12 cellular contexts compared by ENCODE assay signal in genomic region chr2:221779614-221780067, GRCh38.
A peak's percentile ranks its signal among the peaks of the same experiment; 100 is the strongest.
DNase-seq lines count a peak whose midpoint lies in the region; ATAC-seq, FAIRE-seq and TF ChIP-seq lines count a peak whose summit lies in the region.
"Had no signal": no experiment of that assay in that cellular context is flagged by ENCODE, and none has a peak within 500 bp of the region (broad histone marks: within the 10 kb centered on the region; RNA-seq: fewer than 3 reads in every experiment).

No MANE protein-coding gene starts in this region.

- TF ChIP-seq CTCF in brain microvascular endothelial cell (IDR thresholded peaks at IDR 0.05; ENCODE audit: low read depth, low read length, missing control alignments) (no peak), left lung (IDR thresholded peaks at IDR 0.05) (no peak), suprapubic skin (IDR thresholded peaks at IDR 0.05) (no peak)

- DNase-seq in H4 (ENCODE audit: low spot score) (peak; percentile 40), brain microvascular endothelial cell (peak; percentile 0), left lung (no peak), suprapubic skin (ENCODE audit: low spot score in 2 of 2) (no peak), NCI-H2196 treated with DMSO at 0.1 percent for 48 hours (lab: John Stamatoyannopoulos, UW; ENCODE audit: unreplicated experiment) (no peak), HTR-8/SVneo (ENCODE audit: insufficient read length, low spot score) (no peak), HuH-7 (ENCODE audit: low spot score) (no peak)
- DNase-seq: DMS 273 treated with DMSO at 0.1 percent for 48 hours had no signal

- peaks cover 0 to 5% of the 10 kb centered on the region in 2 donors for H3K4me1 ChIP-seq in left lung
- no peaks in the 10 kb centered on the region for H3K4me1 ChIP-seq in suprapubic skin

- in situ Hi-C loops in brain microvascular endothelial cell (cut with HindIII; ENCODE audit: low pct_ligation_motif_present, low sequenced_read_pairs), result no loop called here

- no peak for TF ChIP-seq EP300 in suprapubic skin (IDR thresholded peaks at IDR 0.05)

- H3K9me3 ChIP-seq in left lung (no peaks in the 10 kb centered on the region), suprapubic skin (no peaks in the 10 kb centered on the region)

- H3K36me3 ChIP-seq in brain microvascular endothelial cell (replicated peaks) (no peaks in the 10 kb centered on the region), left lung (no peaks in the 10 kb centered on the region), suprapubic skin (no peaks in the 10 kb centered on the region)

- H3K4me3 ChIP-seq in brain microvascular endothelial cell (ENCODE audit: low read depth, low read length) (no peak overlapping the region), left lung (no peak overlapping the region), suprapubic skin (no peak overlapping the region)

- TF ChIP-seq POLR2A in suprapubic skin (IDR thresholded peaks at IDR 0.05), result no peak

- intact Hi-C loops in left lung (cut with DNase I), result no loop called here

- no peaks in the 10 kb centered on the region for H3K27me3 ChIP-seq in brain microvascular endothelial cell (replicated peaks)
- H3K27me3 ChIP-seq in left lung, result no peaks in the 10 kb centered on the region
- no peaks in the 10 kb centered on the region for H3K27me3 ChIP-seq in suprapubic skin

- WGBS in suprapubic skin, result 69% methylated on average over 4 of the region's 4 CpGs

- ATAC-seq in left lung (peak; percentile 35), HG02938 (IDR thresholded peaks at IDR 0.05; ENCODE audit: unreplicated experiment) (no peak)
- ATAC-seq: stimulated activated effector memory CD8-positive, alpha-beta T cell treated with anti-CD3 and anti-CD28 coated beads, Interleukin-12 subunit alpha, Interleukin-12 subunit beta, amount 100 ng/mL, for 72 hours had no signal

- FAIRE-seq in HTR-8/SVneo (lab: Jason Lieb, UNC), result no peak
- FAIRE-seq: GM12892, islet of Langerhans had no signal

- H3K27ac ChIP-seq in brain microvascular endothelial cell (no peak overlapping the region), left lung (peak overlapping the region in 1 of 2 donors; percentile 2), suprapubic skin (peak overlapping the region; percentile 56)

Comparison
In these comparisons a context has a peak if more than half of its experiments do, and no peak if none do; other contexts are left out.
1. DNase-seq: peak in H4 (single experiment) and brain microvascular endothelial cell (single experiment); none in left lung (0 of 2), suprapubic skin (0 of 2), NCI-H2196 treated with DMSO at 0.1 percent for 48 hours (single experiment), HTR-8/SVneo (single experiment) and HuH-7 (single experiment).